ENCODE assay signal across 14 cellular contexts in the genomic region with DNA sequence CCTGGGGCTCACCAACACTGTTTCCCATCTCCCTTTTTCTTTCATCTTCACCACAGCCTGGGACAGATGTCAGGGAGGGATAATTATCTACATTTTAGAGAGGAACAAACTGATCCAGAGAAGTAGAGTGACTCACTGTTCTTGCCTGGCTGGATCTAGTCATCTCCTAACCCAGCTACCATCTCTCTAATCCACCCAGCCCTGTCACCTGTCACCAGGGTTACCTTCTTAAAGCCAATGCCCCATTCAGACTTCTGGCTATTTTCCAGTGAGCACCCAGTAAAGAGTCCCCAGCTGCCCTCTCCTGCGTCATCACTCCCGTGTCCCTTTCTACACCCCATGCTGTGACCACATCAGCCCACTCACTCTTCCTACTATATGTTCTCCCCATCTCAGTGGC.
DNase-seq lines count a peak whose midpoint lies in the region; ATAC-seq, FAIRE-seq and TF ChIP-seq lines count a peak whose summit lies in the region.
"Had no signal": no experiment of that assay in that cellular context is flagged by ENCODE, and none has a peak within 500 bp of the region (broad histone marks: within the 10 kb centered on the region; RNA-seq: fewer than 3 reads in every experiment).

No MANE protein-coding gene starts in this region.

- intact Hi-C loops in HCT116 (cut with micrococcal nuclease) = no loop called here
- intact Hi-C loops in GM12878 (cut with micrococcal nuclease; ENCODE audit: unreplicated experiment) = loop anchor here (5.0 kb wide), 1 partner anchor 108 kb away; no protein-coding TSS in a partner anchor

- H3K36me3 ChIP-seq in HCT116 (ENCODE audit: control insufficient read depth in 1 of 2, insufficient read depth in 2 of 2, low read length in 2 of 2) = no peaks in the 10 kb centered on the region
- no peaks in the 10 kb centered on the region for H3K36me3 ChIP-seq in GM12878 (ENCODE audit: control insufficient read depth in 2 of 2, insufficient read depth in 2 of 2, low read length in 1 of 2)
- H3K36me3 ChIP-seq: lower lobe of right lung, uterus had no signal

- H3K27me3 ChIP-seq in HCT116 (ENCODE audit: insufficient read depth, low read length) = no peaks in the 10 kb centered on the region
- no peaks in the 10 kb centered on the region for H3K27me3 ChIP-seq in GM12878 (replicated peaks in 1 of 2; ENCODE audit: control insufficient read depth in 2 of 2, insufficient read depth in 2 of 2, low read length in 1 of 2)
- H3K27me3 ChIP-seq: uterus had no signal

- ATAC-seq in HCT116 (peak; percentile 33; the same call in 1 of the 2 replicates), GM12878 (peak; percentile 9), HG02623 (IDR thresholded peaks at IDR 0.05; ENCODE audit: unreplicated experiment) (no peak), GM21526 (IDR thresholded peaks at IDR 0.05; ENCODE audit: low FRiP score, unreplicated experiment) (no peak)
- ATAC-seq: lower lobe of right lung had no signal

- no peaks in the 10 kb centered on the region for H4K20me1 ChIP-seq in HCT116 (ENCODE audit: insufficient read depth)
- H4K20me1 ChIP-seq in GM12878 (ENCODE audit: control insufficient read depth, insufficient read depth) = no peaks in the 10 kb centered on the region

- peaks cover 0 to 5% of the 10 kb centered on the region in 2 experiments; a peak in 1 of 4 replicates for H3K9me3 ChIP-seq in HCT116 (ENCODE audit: control insufficient read depth in 1 of 2, insufficient read depth in 1 of 2, low read depth in 1 of 2, low read length in 2 of 2)
- H3K9me3 ChIP-seq in GM12878 (replicated peaks; ENCODE audit: control insufficient read depth, insufficient read depth, low read length) = no peaks in the 10 kb centered on the region; the same call in 1 of the 3 replicates
- H3K9me3 ChIP-seq: lower lobe of right lung, uterus had no signal

- no peak for TF ChIP-seq EP300 in GM12878 (IDR thresholded peaks at IDR 0.05; ENCODE audit: borderline replicate concordance in 1 of 2, control insufficient read depth in 1 of 2, low read depth in 2 of 2, low read length in 2 of 2)

- H3K4me2 ChIP-seq in HCT116 (ENCODE audit: low read length) (peak overlapping the region; percentile 24), GM12878 (ENCODE audit: control insufficient read depth, insufficient read depth) (no peak overlapping the region)

- POLR2A ChIA-PET in HCT116 (lab: Charles Lee) = interaction anchor here (1.0 to 3.2 kb wide), 4 partner anchors 17 to 76 kb away, joined by 3 to 10 read pairs (median 3); no protein-coding TSS in a partner anchor
- POLR2A ChIA-PET in GM12878 (lab: Charles Lee) = interaction anchor here (1.5 to 1.6 kb wide), 2 partner anchors 12 to 15 kb away, joined by 4 read pairs; no protein-coding TSS in a partner anchor

- H3K4me1 Mint-ChIP-seq in progenitor cell of endocrine pancreas (ENCODE audit: low read depth) = peaks cover 12% of the 10 kb centered on the region

- CTCF ChIA-PET in HCT116 (lab: Charles Lee) = no interaction called here
- CTCF ChIA-PET in GM12878 (lab: Yijun Ruan, JAX) = interaction anchor here (1.3 to 1.6 kb wide), 2 partner anchors 13 to 68 kb away, joined by 4 read pairs; no protein-coding TSS in a partner anchor

- no peaks in the 10 kb centered on the region for H3K9me2 ChIP-seq in HCT116 (ENCODE audit: insufficient read depth)

- H3K4me3 ChIP-seq in HCT116 (replicated peaks in 1 of 2; ENCODE audit: low read depth in 1 of 2, low read length in 2 of 2) (no peak overlapping the region), GM12878 (no peak overlapping the region)
- H3K4me3 ChIP-seq: lower lobe of right lung, uterus had no signal

- no peak for TF ChIP-seq RAD21 in HCT116 (IDR thresholded peaks at IDR 0.05; ENCODE audit: low read depth)
- TF ChIP-seq RAD21 in GM12878 (IDR thresholded peaks at IDR 0.05; ENCODE audit: insufficient read depth, low read depth, low read length) = no peak

- 79% methylated on average over 2 of the region's 2 CpGs for WGBS in GM12878 (ENCODE audit: insufficient coverage, insufficient replicate concordance, low lambda C conversion rate, missing lambda C conversion rate)

- peak overlapping the region; percentile 32 for H2AFZ ChIP-seq in HCT116 (ENCODE audit: low read depth, low read length, poor library complexity, severe bottlenecking)
- H2AFZ ChIP-seq in GM12878 (ENCODE audit: control insufficient read depth, low read depth, low read length) = no peak overlapping the region

- H3K79me2 ChIP-seq in HCT116 (ENCODE audit: insufficient read depth, low read length) = no peaks in the 10 kb centered on the region
- H3K79me2 ChIP-seq in GM12878 (ENCODE audit: control insufficient read depth, insufficient read depth, low read length) = no peaks in the 10 kb centered on the region

- H3K36me3 Mint-ChIP-seq in progenitor cell of endocrine pancreas (ENCODE audit: insufficient read depth) = no peaks in the 10 kb centered on the region

- H3K27ac Mint-ChIP-seq in progenitor cell of endocrine pancreas = peak overlapping the region; percentile 16

- H3K4me3 Mint-ChIP-seq in progenitor cell of endocrine pancreas (ENCODE audit: low read depth) = no peak overlapping the region

- H3K27me3 Mint-ChIP-seq in progenitor cell of endocrine pancreas = peaks cover 6% of the 10 kb centered on the region

- SMC1A ChIA-PET in GM12878 (lab: Charles Lee; ENCODE audit: uncharacterized antibody, unreplicated experiment) = interaction anchor here (0.9 to 3.5 kb wide), 5 partner anchors 12 to 74 kb away, joined by 3 to 13 read pairs (median 6); no protein-coding TSS in a partner anchor

- no TSS peak for BruUV-seq in HCT116 (replicated peaks; lab: Mats Ljungman, UMichigan)
- BruUV-seq in GM12878 (replicated peaks; lab: Mats Ljungman, UMichigan) = no TSS peak

- H3K4me1 ChIP-seq in HCT116 (ENCODE audit: control insufficient read depth in 1 of 2, insufficient read depth in 2 of 2, low read length in 2 of 2) (peaks cover 32 to 77% of the 10 kb centered on the region in 2 experiments), GM12878 (ENCODE audit: control insufficient read depth, insufficient read depth, low read length) (peaks cover 30% of the 10 kb centered on the region)
- H3K4me1 ChIP-seq: uterus had no signal

- in situ Hi-C loops in GM12878 (cut with MboI) = no loop called here

- RAD21 ChIA-PET in HCT116 (lab: Charles Lee; ENCODE audit: low non-redundant PET in 1 of 2, low total read pairs in 2 of 2, uncharacterized antibody in 2 of 2, unreplicated experiment in 2 of 2) (no interaction called here), GM12878 (lab: Charles Lee; ENCODE audit: unreplicated experiment) (interaction anchor here (1.2 to 4.4 kb wide), 5 partner anchors 12 to 74 kb away, joined by 5 to 21 read pairs (median 6); no protein-coding TSS in a partner anchor)

- peaks cover 5% of the 10 kb centered on the region for H3K9me3 Mint-ChIP-seq in progenitor cell of endocrine pancreas (ENCODE audit: low read depth)

- no peak for TF ChIP-seq CTCF in HCT116 (IDR thresholded peaks at IDR 0.05 in 2 of 3, conservative IDR thresholded peaks at IDR 0.05 in 1 of 3; ENCODE audit: borderline replicate concordance in 1 of 3, insufficient read depth in 1 of 3, low read depth in 2 of 3, low read length in 2 of 3)
- TF ChIP-seq CTCF in GM12878 (IDR thresholded peaks at IDR 0.05 in 2 of 3, conservative IDR thresholded peaks at IDR 0.05 in 1 of 3; ENCODE audit: control insufficient read depth in 2 of 3, extremely low read depth in 1 of 3, insufficient read depth in 1 of 3, low read depth in 3 of 3, low read length in 3 of 3) = no peak
- TF ChIP-seq CTCF in progenitor cell of endocrine pancreas (IDR thresholded peaks at IDR 0.05; ENCODE audit: unreplicated experiment) = no peak

- peak; percentile 38 for DNase-seq in activated CD4-positive, alpha-beta T cell treated with anti-CD3 and anti-CD28 coated beads for 48 hours
- DNase-seq in activated CD4-positive, alpha-beta T cell treated with anti-CD3 and anti-CD28 coated beads for 1 hour = no peak
- DNase-seq in HCT116 (ENCODE audit: low read depth, low spot score) (no peak), GM12878 (ENCODE audit: low read depth, low spot score) (no peak), progenitor cell of endocrine pancreas (ENCODE audit: low spot score, unreplicated experiment) (no peak), NCI-H1694 treated with DMSO at 0.1 percent for 48 hours (lab: John Stamatoyannopoulos, UW) (no peak)
- DNase-seq: activated gamma-delta T cell, erythroblast, lower lobe of right lung, NCI-H1092, NCI-H446 treated with DMSO at 0.1 percent for 48 hours, uterus had no signal

- FAIRE-seq in GM12878 (lab: Jason Lieb, UNC) = no peak

- H3K27ac ChIP-seq in HCT116 (ENCODE audit: low read depth, low read length) (no peak overlapping the region), GM12878 (ENCODE audit: control insufficient read depth, insufficient read depth) (no peak overlapping the region)
- H3K27ac ChIP-seq: lower lobe of right lung, uterus had no signal

- TF ChIP-seq POLR2A in HCT116 (IDR thresholded peaks at IDR 0.05; ENCODE audit: borderline replicate concordance, extremely low read depth, insufficient read depth, insufficient read length) (no peak), GM12878 (IDR thresholded peaks at IDR 0.05; ENCODE audit: low read depth, low read length) (no peak)

- H3K9ac ChIP-seq in HCT116 (ENCODE audit: low read length) = no peak overlapping the region
- H3K9ac ChIP-seq in GM12878 (ENCODE audit: control insufficient read depth, insufficient read depth, low read length) = no peak overlapping the region

TF ChIP-seq in HCT116, 20 proteins besides CTCF, POLR2A, EP300 and RAD21 (continues in another document):
- TF ChIP-seq ZFX (IDR thresholded peaks at IDR 0.05) (no peak), SP1 (IDR thresholded peaks at IDR 0.05; ENCODE audit: low read depth) (no peak), EZH2 (IDR thresholded peaks at IDR 0.05) (no peak), FOSL1 (IDR thresholded peaks at IDR 0.05; ENCODE audit: low read depth) (no peak)

TF ChIP-seq in GM12878, 131 proteins besides CTCF, POLR2A, EP300 and RAD21:
- no peak for TF ChIP-seq ZNF207 (IDR thresholded peaks at IDR 0.05; ENCODE audit: borderline replicate concordance)
- TF ChIP-seq SREBF1 (IDR thresholded peaks at IDR 0.05; ENCODE audit: low read length) = no peak
- no peak for TF ChIP-seq JUND (IDR thresholded peaks at IDR 0.05; ENCODE audit: low read depth, low read length)
- TF ChIP-seq ZBED1 (IDR thresholded peaks at IDR 0.05; ENCODE audit: borderline replicate concordance) = no peak
TF ChIP-seq in GM12878: peak in this region for 0.

Comparison
In these comparisons a context has a peak if more than half of its experiments do, and no peak if none do; other contexts are left out.
1. ATAC-seq: peak in HCT116 (single experiment) and GM12878 (single experiment); none in HG02623 (single experiment) and GM21526 (single experiment).